In the genomic region with DNA sequence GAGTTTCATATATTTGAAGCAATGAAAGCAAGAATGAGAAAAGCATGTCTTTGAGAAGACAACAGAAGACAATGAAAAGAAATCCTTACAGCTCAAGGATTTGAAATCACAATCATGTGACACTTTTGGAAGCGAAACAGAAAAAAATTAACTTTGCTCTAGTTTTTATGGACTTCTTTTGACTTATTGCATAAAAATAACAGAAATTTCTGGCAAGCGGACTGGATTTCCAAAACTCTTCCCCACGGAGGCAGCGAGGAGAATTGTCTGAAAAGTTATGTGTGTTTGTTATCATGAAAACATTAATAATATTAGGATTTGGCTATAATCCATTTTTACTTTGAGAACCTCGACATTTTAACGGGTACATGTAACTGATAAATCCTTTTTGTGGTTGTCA, we compare ENCODE assay signal across 18 cellular contexts.
"Had no signal": no experiment of that assay in that cellular context is flagged by ENCODE, and none has a peak within 500 bp of the region (broad histone marks: within the 10 kb centered on the region; RNA-seq: fewer than 3 reads in every experiment).

No MANE protein-coding gene starts in this region.

- H3K36me3 ChIP-seq: prostate gland, right lobe of liver, spleen, stomach, tibial nerve, vagina had no signal

- ATAC-seq: activated CD8-positive, alpha-beta T cell treated with anti-CD3 and anti-CD28 coated beads for 36 hours had no signal

- H3K27ac ChIP-seq: prostate gland, spleen had no signal

- H3K9me3 ChIP-seq: prostate gland, right lobe of liver, spleen, stomach, tibial nerve, vagina had no signal

- H3K27me3 ChIP-seq: right lobe of liver, spleen, stomach, tibial nerve, vagina had no signal

- DNase-seq: activated B cell treated with CpG ODN at 0.5 μM for 24 hours; activated CD4-positive, alpha-beta T cell treated with anti-CD3 and anti-CD28 coated beads for 48 hours; activated CD8-positive, alpha-beta memory T cell treated with anti-CD3 and anti-CD28 coated beads, Interleukin-2, amount 50 U/mL, for 4 hours; activated CD8-positive, alpha-beta T cell treated with anti-CD3 and anti-CD28 coated beads for 36 hours; activated effector memory CD4-positive, alpha-beta T cell treated with anti-CD3 and anti-CD28 coated beads, Interleukin-2, amount 50 U/mL, for 16 hours; activated T-cell treated with anti-CD3 and anti-CD28 coated beads, Interleukin-2, amount 50 U/mL, for 48 hours; amniotic stem cell; cortex of kidney; effector CD4-positive, alpha-beta T cell; hypothalamus; kidney glomerular epithelial cell; right lobe of liver; spleen; stomach; T-helper 2 cell had no signal

- H3K4me3 ChIP-seq: prostate gland, right lobe of liver, spleen, stomach, tibial nerve, vagina had no signal

- H3K4me1 ChIP-seq: prostate gland had no signal
